Comparison of ENCODE assay signal across 1 cellular context in the genomic region with DNA sequence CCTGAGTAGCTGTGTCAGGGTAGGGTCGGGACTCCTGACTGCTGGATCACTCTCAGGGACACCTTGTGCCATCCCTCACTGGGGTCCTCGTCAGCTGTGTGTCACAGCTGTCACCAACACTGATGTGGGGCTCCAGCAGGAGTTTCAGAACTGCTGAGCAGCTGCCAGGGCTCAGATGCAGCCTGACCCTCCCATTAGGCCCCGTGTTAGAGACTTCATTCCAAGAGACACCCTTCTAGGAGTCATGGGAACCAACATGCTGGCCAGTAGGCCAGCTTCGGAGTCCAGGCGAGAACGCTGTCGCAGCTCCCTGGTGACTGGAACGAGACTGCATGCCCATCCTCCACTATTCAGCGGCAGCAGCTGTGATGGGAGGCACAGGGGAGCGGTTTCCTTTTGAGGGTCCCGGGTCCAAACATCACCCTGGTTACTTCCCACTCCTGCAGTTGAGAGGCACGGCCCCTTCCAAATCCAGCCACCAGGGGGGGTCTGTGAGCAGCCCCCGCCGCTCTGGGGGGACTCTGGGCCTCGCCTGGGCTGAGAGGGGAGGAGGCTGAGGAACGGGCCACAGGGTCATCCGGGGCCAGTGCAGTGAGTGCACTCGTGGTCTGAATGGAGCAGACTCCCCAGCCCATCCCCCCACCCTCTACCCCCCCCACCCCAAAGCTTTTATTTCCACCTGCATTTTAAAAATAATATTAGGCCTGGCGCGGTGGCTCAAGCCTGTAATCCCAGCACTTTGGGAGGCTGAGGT.
TF ChIP-seq lines count a peak whose summit lies in the region.

No MANE protein-coding gene starts in this region.

TF ChIP-seq in GM12878, 131 proteins besides CTCF, POLR2A, EP300 and RAD21 (continued from another document):
- TF ChIP-seq LARP7 (IDR thresholded peaks at IDR 0.05), result peak; percentile 58; the same call in 1 of the 2 replicates
- 0 out of 4 replicates have a peak, but pooled peaks of 1 of the 2 experiments have one; percentile 22 for TF ChIP-seq SRF (IDR thresholded peaks at IDR 0.05; ENCODE audit: low read depth in 2 of 2, low read length in 2 of 2)
- TF ChIP-seq, protein P1, sequence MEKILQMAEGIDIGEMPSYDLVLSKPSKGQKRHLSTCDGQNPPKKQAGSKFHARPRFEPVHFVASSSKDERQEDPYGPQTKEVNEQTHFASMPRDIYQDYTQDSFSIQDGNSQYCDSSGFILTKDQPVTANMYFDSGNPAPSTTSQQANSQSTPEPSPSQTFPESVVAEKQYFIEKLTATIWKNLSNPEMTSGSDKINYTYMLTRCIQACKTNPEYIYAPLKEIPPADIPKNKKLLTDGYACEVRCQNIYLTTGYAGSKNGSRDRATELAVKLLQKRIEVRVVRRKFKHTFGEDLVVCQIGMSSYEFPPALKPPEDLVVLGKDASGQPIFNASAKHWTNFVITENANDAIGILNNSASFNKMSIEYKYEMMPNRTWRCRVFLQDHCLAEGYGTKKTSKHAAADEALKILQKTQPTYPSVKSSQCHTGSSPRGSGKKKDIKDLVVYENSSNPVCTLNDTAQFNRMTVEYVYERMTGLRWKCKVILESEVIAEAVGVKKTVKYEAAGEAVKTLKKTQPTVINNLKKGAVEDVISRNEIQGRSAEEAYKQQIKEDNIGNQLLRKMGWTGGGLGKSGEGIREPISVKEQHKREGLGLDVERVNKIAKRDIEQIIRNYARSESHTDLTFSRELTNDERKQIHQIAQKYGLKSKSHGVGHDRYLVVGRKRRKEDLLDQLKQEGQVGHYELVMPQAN (conservative IDR thresholded peaks at IDR 0.05), result no peak
- peak; percentile 59; the same call in 1 of the 2 replicates for TF ChIP-seq NBN (IDR thresholded peaks at IDR 0.05)
- peak; percentile 71; the same call in 1 of the 2 replicates for TF ChIP-seq POLR2AphosphoS5 (IDR thresholded peaks at IDR 0.05; ENCODE audit: low read length)
- 0 out of 2 replicates have a peak, but pooled peaks have one; percentile 70 for TF ChIP-seq GATAD2B (conservative IDR thresholded peaks at IDR 0.05; ENCODE audit: low read depth)
- TF ChIP-seq TCF3 (IDR thresholded peaks at IDR 0.05; ENCODE audit: borderline replicate concordance, insufficient read depth, low read depth, low read length), result peak; percentile 44; the same call in 1 of the 2 replicates
- TF ChIP-seq EGR1 (IDR thresholded peaks at IDR 0.05; ENCODE audit: borderline replicate concordance in 1 of 2, low read depth in 2 of 2, low read length in 2 of 2), result 0 out of 3 replicates have a peak, but pooled peaks of 1 of the 2 experiments have one; percentile 17
- TF ChIP-seq TAF1 (IDR thresholded peaks at IDR 0.05; ENCODE audit: borderline replicate concordance, low read depth, low read length), result no peak; the same call in 1 of the 2 replicates
- 0 out of 2 replicates have a peak, but pooled peaks have one; percentile 12 for TF ChIP-seq IRF4 (IDR thresholded peaks at IDR 0.05; ENCODE audit: low read depth, low read length)
- TF ChIP-seq, protein P2, sequence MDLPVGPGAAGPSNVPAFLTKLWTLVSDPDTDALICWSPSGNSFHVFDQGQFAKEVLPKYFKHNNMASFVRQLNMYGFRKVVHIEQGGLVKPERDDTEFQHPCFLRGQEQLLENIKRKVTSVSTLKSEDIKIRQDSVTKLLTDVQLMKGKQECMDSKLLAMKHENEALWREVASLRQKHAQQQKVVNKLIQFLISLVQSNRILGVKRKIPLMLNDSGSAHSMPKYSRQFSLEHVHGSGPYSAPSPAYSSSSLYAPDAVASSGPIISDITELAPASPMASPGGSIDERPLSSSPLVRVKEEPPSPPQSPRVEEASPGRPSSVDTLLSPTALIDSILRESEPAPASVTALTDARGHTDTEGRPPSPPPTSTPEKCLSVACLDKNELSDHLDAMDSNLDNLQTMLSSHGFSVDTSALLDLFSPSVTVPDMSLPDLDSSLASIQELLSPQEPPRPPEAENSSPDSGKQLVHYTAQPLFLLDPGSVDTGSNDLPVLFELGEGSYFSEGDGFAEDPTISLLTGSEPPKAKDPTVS (IDR thresholded peaks at IDR 0.05; ENCODE audit: low read depth, low read length), result no peak
- no peak for TF ChIP-seq KLF5 (IDR thresholded peaks at IDR 0.05; ENCODE audit: partially characterized antibody)
- TF ChIP-seq TCF12 (IDR thresholded peaks at IDR 0.05; ENCODE audit: low read depth, low read length), result peak; percentile 87
- TF ChIP-seq IKZF1 (conservative IDR thresholded peaks at IDR 0.05), result peak; percentile 67
- TF ChIP-seq MTA3 (IDR thresholded peaks at IDR 0.05; ENCODE audit: borderline replicate concordance, low read length), result no peak
- no peak for TF ChIP-seq SMAD5 (IDR thresholded peaks at IDR 0.05; ENCODE audit: low read depth)
- no peak for TF ChIP-seq SUZ12 (IDR thresholded peaks at IDR 0.05; ENCODE audit: unreplicated experiment)
- TF ChIP-seq, protein P3, sequence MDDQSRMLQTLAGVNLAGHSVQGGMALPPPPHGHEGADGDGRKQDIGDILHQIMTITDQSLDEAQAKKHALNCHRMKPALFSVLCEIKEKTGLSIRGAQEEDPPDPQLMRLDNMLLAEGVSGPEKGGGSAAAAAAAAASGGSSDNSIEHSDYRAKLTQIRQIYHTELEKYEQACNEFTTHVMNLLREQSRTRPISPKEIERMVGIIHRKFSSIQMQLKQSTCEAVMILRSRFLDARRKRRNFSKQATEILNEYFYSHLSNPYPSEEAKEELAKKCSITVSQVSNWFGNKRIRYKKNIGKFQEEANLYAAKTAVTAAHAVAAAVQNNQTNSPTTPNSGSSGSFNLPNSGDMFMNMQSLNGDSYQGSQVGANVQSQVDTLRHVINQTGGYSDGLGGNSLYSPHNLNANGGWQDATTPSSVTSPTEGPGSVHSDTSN (IDR thresholded peaks at IDR 0.05; ENCODE audit: insufficient replicate concordance, low read depth, low read length), result no peak
- TF ChIP-seq NR2F1 (conservative IDR thresholded peaks at IDR 0.05), result peak; percentile 72
- peak; percentile 18; the same call in 1 of the 2 replicates for TF ChIP-seq BACH1 (IDR thresholded peaks at IDR 0.05; ENCODE audit: borderline replicate concordance)
- peak in 1 of 2 experiments; percentile 8; a peak in 2 of 4 replicates for TF ChIP-seq IKZF2 (IDR thresholded peaks at IDR 0.05)
- TF ChIP-seq, protein P4, sequence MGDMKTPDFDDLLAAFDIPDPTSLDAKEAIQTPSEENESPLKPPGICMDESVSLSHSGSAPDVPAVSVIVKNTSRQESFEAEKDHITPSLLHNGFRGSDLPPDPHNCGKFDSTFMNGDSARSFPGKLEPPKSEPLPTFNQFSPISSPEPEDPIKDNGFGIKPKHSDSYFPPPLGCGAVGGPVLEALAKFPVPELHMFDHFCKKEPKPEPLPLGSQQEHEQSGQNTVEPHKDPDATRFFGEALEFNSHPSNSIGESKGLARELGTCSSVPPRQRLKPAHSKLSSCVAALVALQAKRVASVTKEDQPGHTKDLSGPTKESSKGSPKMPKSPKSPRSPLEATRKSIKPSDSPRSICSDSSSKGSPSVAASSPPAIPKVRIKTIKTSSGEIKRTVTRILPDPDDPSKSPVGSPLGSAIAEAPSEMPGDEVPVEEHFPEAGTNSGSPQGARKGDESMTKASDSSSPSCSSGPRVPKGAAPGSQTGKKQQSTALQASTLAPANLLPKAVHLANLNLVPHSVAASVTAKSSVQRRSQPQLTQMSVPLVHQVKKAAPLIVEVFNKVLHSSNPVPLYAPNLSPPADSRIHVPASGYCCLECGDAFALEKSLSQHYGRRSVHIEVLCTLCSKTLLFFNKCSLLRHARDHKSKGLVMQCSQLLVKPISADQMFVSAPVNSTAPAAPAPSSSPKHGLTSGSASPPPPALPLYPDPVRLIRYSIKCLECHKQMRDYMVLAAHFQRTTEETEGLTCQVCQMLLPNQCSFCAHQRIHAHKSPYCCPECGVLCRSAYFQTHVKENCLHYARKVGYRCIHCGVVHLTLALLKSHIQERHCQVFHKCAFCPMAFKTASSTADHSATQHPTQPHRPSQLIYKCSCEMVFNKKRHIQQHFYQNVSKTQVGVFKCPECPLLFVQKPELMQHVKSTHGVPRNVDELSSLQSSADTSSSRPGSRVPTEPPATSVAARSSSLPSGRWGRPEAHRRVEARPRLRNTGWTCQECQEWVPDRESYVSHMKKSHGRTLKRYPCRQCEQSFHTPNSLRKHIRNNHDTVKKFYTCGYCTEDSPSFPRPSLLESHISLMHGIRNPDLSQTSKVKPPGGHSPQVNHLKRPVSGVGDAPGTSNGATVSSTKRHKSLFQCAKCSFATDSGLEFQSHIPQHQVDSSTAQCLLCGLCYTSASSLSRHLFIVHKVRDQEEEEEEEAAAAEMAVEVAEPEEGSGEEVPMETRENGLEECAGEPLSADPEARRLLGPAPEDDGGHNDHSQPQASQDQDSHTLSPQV (IDR thresholded peaks at IDR 0.05), result peak; percentile 50; the same call in 1 of the 2 replicates
- peak; percentile 64 for TF ChIP-seq EED (IDR thresholded peaks at IDR 0.05; ENCODE audit: low read depth)
TF ChIP-seq in GM12878: peak in this region for 21.
